1 cellular context compared by ENCODE assay signal in the genomic region with DNA sequence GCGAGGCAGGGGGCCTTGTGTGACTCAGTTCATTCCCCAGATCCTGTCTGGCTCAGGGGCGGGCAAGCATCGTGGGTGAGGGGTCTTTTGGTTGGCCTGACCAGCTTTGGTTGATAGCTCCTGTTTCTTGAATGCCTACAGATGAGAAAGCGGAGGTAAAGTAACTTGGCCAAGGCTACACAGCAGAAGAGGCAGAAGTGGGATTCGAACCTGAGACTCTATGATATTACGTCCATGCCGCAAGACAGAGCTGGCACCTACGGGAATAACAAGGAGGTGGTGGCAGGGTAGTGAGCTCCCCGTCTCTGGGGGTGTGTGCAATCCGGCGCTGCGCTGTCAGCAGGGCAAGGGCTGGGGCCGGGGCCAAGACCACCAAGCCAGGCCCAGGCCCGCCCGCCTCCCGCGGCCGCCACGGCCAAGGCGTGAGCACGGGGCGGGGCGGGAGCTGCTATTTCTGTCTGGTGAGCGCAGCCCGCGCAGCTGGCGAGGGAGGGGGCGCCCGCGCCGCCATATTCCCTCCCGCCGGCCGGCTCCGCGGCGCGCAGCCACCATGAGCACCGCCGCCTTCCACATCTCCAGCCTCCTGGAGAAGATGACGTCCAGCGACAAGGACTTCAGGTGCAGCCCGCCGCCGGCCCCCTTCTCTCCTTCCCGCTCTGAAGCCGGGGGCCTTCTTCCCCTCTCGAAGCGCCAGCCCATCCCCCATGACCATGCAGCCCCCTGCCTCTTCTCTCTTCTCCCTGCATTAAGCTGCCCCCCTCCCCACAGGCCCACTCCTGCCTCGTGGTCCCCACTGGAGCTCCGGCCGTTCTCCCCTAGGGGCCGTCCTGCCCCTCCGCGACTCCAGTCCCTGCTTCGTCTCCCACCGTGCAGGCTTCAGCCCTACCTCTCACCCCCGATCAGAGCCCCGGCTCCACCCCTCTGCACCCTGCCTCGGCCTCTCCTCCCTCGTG.
TF ChIP-seq lines count a peak whose summit lies in the region.

CAND2 (plus strand) TSS at position 510 of the 953 bp plus-strand sequence; CDS start at position 551, 41 bp downstream.

TF ChIP-seq in K562, 482 proteins besides CTCF, POLR2A, EP300 and RAD21 (continued from another document and continues in another):
- TF ChIP-seq GTF2F1 (IDR thresholded peaks at IDR 0.05; ENCODE audit: low read depth, low read length) (no peak; the same call in none of the 2 replicates), HOXB6 (CRISPR knock-in tag; IDR thresholded peaks at IDR 0.05; ENCODE audit: borderline replicate concordance) (no peak), ZNF699 (CRISPR knock-in tag; IDR thresholded peaks at IDR 0.05; ENCODE audit: insufficient replicate concordance) (no peak), ZNF280A (IDR thresholded peaks at IDR 0.05; ENCODE audit: low read depth, partially characterized antibody) (no peak), ZNF561 (CRISPR knock-in tag; conservative IDR thresholded peaks at IDR 0.05) (no peak), ATF2 (CRISPR knock-in tag; IDR thresholded peaks at IDR 0.05) (no peak), SRF (CRISPR knock-in tag; IDR thresholded peaks at IDR 0.05) (no peak), RBM25 (IDR thresholded peaks at IDR 0.05; ENCODE audit: low read depth, low read length, severe bottlenecking) (peak; percentile 98), POLR3G (IDR thresholded peaks at IDR 0.05; ENCODE audit: extremely low read depth, insufficient read length, insufficient replicate concordance) (no peak), RBM14 (IDR thresholded peaks at IDR 0.05; ENCODE audit: borderline replicate concordance, insufficient read depth, low read depth, low read length) (no peak), CBX3 (IDR thresholded peaks at IDR 0.05; ENCODE audit: borderline replicate concordance in 1 of 2, low read length in 2 of 2) (no peak), GMEB1 (CRISPR knock-in tag; IDR thresholded peaks at IDR 0.05) (no peak), HIVEP1 (CRISPR knock-in tag; IDR thresholded peaks at IDR 0.05) (no peak), SUPT5H (IDR thresholded peaks at IDR 0.05) (peak; percentile 79), ZBED1 (IDR thresholded peaks at IDR 0.05) (no peak), BRCA1 (IDR thresholded peaks at IDR 0.05) (no peak), BRCA1 (CRISPR knock-in tag; IDR thresholded peaks at IDR 0.05) (no peak), ARID2 (IDR thresholded peaks at IDR 0.05) (no peak), PRPF4 (IDR thresholded peaks at IDR 0.05; ENCODE audit: insufficient read depth, low read depth, low read length, poor library complexity, severe bottlenecking) (peak; percentile 47), ZC3H11A (IDR thresholded peaks at IDR 0.05; ENCODE audit: low read depth, low read length) (no peak), ZSCAN29 (IDR thresholded peaks at IDR 0.05) (no peak), NR1H2 (CRISPR knock-in tag; IDR thresholded peaks at IDR 0.05) (peak; percentile 71; the same call in 1 of the 2 replicates), SOX6 (IDR thresholded peaks at IDR 0.05) (peak; percentile 45; the same call in 1 of the 2 replicates), CHCHD3 (CRISPR knock-in tag; IDR thresholded peaks at IDR 0.05) (no peak), KLF1 (tag; IDR thresholded peaks at IDR 0.05) (no peak; the same call in 1 of the 2 replicates), ERF (CRISPR knock-in tag; IDR thresholded peaks at IDR 0.05) (no peak), ZNF324 (CRISPR knock-in tag; IDR thresholded peaks at IDR 0.05) (no peak), ETS1 (conservative IDR thresholded peaks at IDR 0.05; ENCODE audit: control insufficient read depth, low read depth, low read length) (peak; percentile 81), CSDE1 (IDR thresholded peaks at IDR 0.05) (no peak), GATAD2A (IDR thresholded peaks at IDR 0.05) (0 out of 2 replicates have a peak, but pooled peaks have one; percentile 29)
- TF ChIP-seq, protein P1, sequence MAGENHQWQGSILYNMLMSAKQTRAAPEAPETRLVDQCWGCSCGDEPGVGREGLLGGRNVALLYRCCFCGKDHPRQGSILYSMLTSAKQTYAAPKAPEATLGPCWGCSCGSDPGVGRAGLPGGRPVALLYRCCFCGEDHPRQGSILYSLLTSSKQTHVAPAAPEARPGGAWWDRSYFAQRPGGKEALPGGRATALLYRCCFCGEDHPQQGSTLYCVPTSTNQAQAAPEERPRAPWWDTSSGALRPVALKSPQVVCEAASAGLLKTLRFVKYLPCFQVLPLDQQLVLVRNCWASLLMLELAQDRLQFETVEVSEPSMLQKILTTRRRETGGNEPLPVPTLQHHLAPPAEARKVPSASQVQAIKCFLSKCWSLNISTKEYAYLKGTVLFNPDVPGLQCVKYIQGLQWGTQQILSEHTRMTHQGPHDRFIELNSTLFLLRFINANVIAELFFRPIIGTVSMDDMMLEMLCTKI (IDR thresholded peaks at IDR 0.05; ENCODE audit: partially characterized antibody) = no peak
- TF ChIP-seq, protein P2, sequence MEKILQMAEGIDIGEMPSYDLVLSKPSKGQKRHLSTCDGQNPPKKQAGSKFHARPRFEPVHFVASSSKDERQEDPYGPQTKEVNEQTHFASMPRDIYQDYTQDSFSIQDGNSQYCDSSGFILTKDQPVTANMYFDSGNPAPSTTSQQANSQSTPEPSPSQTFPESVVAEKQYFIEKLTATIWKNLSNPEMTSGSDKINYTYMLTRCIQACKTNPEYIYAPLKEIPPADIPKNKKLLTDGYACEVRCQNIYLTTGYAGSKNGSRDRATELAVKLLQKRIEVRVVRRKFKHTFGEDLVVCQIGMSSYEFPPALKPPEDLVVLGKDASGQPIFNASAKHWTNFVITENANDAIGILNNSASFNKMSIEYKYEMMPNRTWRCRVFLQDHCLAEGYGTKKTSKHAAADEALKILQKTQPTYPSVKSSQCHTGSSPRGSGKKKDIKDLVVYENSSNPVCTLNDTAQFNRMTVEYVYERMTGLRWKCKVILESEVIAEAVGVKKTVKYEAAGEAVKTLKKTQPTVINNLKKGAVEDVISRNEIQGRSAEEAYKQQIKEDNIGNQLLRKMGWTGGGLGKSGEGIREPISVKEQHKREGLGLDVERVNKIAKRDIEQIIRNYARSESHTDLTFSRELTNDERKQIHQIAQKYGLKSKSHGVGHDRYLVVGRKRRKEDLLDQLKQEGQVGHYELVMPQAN (IDR thresholded peaks at IDR 0.05; ENCODE audit: borderline replicate concordance) = peak; percentile 34; the same call in 1 of the 2 replicates
- TF ChIP-seq, protein P3, sequence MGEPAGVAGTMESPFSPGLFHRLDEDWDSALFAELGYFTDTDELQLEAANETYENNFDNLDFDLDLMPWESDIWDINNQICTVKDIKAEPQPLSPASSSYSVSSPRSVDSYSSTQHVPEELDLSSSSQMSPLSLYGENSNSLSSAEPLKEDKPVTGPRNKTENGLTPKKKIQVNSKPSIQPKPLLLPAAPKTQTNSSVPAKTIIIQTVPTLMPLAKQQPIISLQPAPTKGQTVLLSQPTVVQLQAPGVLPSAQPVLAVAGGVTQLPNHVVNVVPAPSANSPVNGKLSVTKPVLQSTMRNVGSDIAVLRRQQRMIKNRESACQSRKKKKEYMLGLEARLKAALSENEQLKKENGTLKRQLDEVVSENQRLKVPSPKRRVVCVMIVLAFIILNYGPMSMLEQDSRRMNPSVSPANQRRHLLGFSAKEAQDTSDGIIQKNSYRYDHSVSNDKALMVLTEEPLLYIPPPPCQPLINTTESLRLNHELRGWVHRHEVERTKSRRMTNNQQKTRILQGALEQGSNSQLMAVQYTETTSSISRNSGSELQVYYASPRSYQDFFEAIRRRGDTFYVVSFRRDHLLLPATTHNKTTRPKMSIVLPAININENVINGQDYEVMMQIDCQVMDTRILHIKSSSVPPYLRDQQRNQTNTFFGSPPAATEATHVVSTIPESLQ (CRISPR knock-in tag; IDR thresholded peaks at IDR 0.05) = peak; percentile 54; the same call in 1 of the 2 replicates
- TF ChIP-seq, protein P4, sequence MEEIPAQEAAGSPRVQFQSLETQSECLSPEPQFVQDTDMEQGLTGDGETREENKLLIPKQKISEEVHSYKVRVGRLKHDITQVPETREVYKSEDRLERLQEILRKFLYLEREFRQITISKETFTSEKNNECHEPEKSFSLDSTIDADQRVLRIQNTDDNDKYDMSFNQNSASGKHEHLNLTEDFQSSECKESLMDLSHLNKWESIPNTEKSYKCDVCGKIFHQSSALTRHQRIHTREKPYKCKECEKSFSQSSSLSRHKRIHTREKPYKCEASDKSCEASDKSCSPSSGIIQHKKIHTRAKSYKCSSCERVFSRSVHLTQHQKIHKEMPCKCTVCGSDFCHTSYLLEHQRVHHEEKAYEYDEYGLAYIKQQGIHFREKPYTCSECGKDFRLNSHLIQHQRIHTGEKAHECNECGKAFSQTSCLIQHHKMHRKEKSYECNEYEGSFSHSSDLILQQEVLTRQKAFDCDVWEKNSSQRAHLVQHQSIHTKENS (CRISPR knock-in tag; IDR thresholded peaks at IDR 0.05) = no peak
- TF ChIP-seq, protein P5, sequence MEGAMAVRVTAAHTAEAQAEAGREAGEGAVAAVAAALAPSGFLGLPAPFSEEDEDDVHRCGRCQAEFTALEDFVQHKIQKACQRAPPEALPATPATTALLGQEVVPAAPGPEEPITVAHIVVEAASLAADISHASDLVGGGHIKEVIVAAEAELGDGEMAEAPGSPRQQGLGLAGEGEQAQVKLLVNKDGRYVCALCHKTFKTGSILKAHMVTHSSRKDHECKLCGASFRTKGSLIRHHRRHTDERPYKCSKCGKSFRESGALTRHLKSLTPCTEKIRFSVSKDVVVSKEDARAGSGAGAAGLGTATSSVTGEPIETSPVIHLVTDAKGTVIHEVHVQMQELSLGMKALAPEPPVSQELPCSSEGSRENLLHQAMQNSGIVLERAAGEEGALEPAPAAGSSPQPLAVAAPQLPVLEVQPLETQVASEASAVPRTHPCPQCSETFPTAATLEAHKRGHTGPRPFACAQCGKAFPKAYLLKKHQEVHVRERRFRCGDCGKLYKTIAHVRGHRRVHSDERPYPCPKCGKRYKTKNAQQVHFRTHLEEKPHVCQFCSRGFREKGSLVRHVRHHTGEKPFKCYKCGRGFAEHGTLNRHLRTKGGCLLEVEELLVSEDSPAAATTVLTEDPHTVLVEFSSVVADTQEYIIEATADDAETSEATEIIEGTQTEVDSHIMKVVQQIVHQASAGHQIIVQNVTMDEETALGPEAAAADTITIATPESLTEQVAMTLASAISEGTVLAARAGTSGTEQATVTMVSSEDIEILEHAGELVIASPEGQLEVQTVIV (CRISPR knock-in tag; IDR thresholded peaks at IDR 0.05; ENCODE audit: borderline replicate concordance) = no peak
- TF ChIP-seq, protein P6, sequence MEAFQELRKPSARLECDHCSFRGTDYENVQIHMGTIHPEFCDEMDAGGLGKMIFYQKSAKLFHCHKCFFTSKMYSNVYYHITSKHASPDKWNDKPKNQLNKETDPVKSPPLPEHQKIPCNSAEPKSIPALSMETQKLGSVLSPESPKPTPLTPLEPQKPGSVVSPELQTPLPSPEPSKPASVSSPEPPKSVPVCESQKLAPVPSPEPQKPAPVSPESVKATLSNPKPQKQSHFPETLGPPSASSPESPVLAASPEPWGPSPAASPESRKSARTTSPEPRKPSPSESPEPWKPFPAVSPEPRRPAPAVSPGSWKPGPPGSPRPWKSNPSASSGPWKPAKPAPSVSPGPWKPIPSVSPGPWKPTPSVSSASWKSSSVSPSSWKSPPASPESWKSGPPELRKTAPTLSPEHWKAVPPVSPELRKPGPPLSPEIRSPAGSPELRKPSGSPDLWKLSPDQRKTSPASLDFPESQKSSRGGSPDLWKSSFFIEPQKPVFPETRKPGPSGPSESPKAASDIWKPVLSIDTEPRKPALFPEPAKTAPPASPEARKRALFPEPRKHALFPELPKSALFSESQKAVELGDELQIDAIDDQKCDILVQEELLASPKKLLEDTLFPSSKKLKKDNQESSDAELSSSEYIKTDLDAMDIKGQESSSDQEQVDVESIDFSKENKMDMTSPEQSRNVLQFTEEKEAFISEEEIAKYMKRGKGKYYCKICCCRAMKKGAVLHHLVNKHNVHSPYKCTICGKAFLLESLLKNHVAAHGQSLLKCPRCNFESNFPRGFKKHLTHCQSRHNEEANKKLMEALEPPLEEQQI (IDR thresholded peaks at IDR 0.05) = no peak
- TF ChIP-seq, protein P7, sequence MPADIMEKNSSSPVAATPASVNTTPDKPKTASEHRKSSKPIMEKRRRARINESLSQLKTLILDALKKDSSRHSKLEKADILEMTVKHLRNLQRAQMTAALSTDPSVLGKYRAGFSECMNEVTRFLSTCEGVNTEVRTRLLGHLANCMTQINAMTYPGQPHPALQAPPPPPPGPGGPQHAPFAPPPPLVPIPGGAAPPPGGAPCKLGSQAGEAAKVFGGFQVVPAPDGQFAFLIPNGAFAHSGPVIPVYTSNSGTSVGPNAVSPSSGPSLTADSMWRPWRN (IDR thresholded peaks at IDR 0.05; ENCODE audit: low read depth) = no peak
